In genomic region chr5:108028411-108028810, GRCh38 we compare ENCODE assay signal across 18 cellular contexts.
DNase-seq lines count a peak whose midpoint lies in the region; ATAC-seq and TF ChIP-seq lines count a peak whose summit lies in the region.
"Had no signal": no experiment of that assay in that cellular context is flagged by ENCODE, and none has a peak within 500 bp of the region (broad histone marks: within the 10 kb centered on the region; RNA-seq: fewer than 3 reads in every experiment).

No MANE protein-coding gene starts in this region.

- no peak overlapping the region for H3K4me3 Mint-ChIP-seq in nephron
- no peak overlapping the region for H3K4me3 Mint-ChIP-seq in stimulated activated effector memory CD8-positive, alpha-beta T cell treated with anti-CD3 and anti-CD28 coated beads, Interleukin-12 subunit alpha, Interleukin-12 subunit beta, amount 100 ng/mL, for 72 hours
- H3K4me3 Mint-ChIP-seq: activated T-cell treated with anti-CD3 and anti-CD28 coated beads, Interleukin-2, amount 50 U/mL, for 72 hours; naive thymus-derived CD8-positive, alpha-beta T cell had no signal

- no peak for TF ChIP-seq CTCF in epithelial cell of esophagus (IDR thresholded peaks at IDR 0.05; ENCODE audit: insufficient read depth, low read depth, low read length, missing control alignments)
- no peak for TF ChIP-seq CTCF in nephron (IDR thresholded peaks at IDR 0.05; ENCODE audit: unreplicated experiment in 3 of 3)
- TF ChIP-seq CTCF in suprapubic skin (IDR thresholded peaks at IDR 0.05), result no peak

- peak; percentile 8 for DNase-seq in RPMI7951 (ENCODE audit: low read depth)
- DNase-seq in epithelial cell of esophagus (ENCODE audit: low read depth), result peak; percentile 14
- no peak for DNase-seq in stimulated activated effector memory CD8-positive, alpha-beta T cell treated with anti-CD3 and anti-CD28 coated beads, Interleukin-12 subunit alpha, Interleukin-12 subunit beta, amount 100 ng/mL, for 72 hours (ENCODE audit: low spot score in 2 of 2)
- no peak for DNase-seq in stimulated activated CD4-positive, alpha-beta T cell treated with anti-CD3 and anti-CD28 coated beads, Interleukin-2, amount 100 ng/mL, for 24 hours
- DNase-seq in suprapubic skin (ENCODE audit: low spot score in 2 of 2), result no peak
- DNase-seq: activated CD4-positive, alpha-beta T cell treated with anti-CD3 and anti-CD28 coated beads for 48 hours; activated T-cell treated with anti-CD3 and anti-CD28 coated beads, Interleukin-2, amount 50 U/mL, for 72 hours; amygdala; effector CD8-positive, alpha-beta T cell; GDM1; left cardiac atrium; naive thymus-derived CD8-positive, alpha-beta T cell; sigmoid colon; stomach had no signal

- no peak for TF ChIP-seq POLR2A in suprapubic skin (IDR thresholded peaks at IDR 0.05)

- ATAC-seq in GM19463 (IDR thresholded peaks at IDR 0.05; ENCODE audit: unreplicated experiment), result peak; percentile 38
- ATAC-seq in stimulated activated effector memory CD8-positive, alpha-beta T cell treated with anti-CD3 and anti-CD28 coated beads, Interleukin-12 subunit alpha, Interleukin-12 subunit beta, amount 100 ng/mL, for 72 hours, result no peak
- ATAC-seq in HG03520 (IDR thresholded peaks at IDR 0.05; ENCODE audit: unreplicated experiment), result no peak
- ATAC-seq: activated T-cell treated with anti-CD3 and anti-CD28 coated beads, Interleukin-2, amount 50 U/mL, for 72 hours; naive thymus-derived CD8-positive, alpha-beta T cell had no signal

- no peaks in the 10 kb centered on the region for H3K36me3 Mint-ChIP-seq in nephron (ENCODE audit: low read depth)
- H3K36me3 Mint-ChIP-seq in stimulated activated effector memory CD8-positive, alpha-beta T cell treated with anti-CD3 and anti-CD28 coated beads, Interleukin-12 subunit alpha, Interleukin-12 subunit beta, amount 100 ng/mL, for 72 hours, result no peaks in the 10 kb centered on the region

- no peaks in the 10 kb centered on the region for H3K9me3 ChIP-seq in suprapubic skin
- H3K9me3 ChIP-seq: sigmoid colon, stomach had no signal

- H3K4me1 ChIP-seq in suprapubic skin, result no peaks in the 10 kb centered on the region
- H3K4me1 ChIP-seq: stomach had no signal

- no peak overlapping the region for H3K27ac ChIP-seq in suprapubic skin
- H3K27ac ChIP-seq: C4-2B, sigmoid colon, stomach had no signal

- peak overlapping the region; percentile 25 to 61 (median 27) for H3K27ac Mint-ChIP-seq in nephron
- no peak overlapping the region for H3K27ac Mint-ChIP-seq in stimulated activated effector memory CD8-positive, alpha-beta T cell treated with anti-CD3 and anti-CD28 coated beads, Interleukin-12 subunit alpha, Interleukin-12 subunit beta, amount 100 ng/mL, for 72 hours
- H3K27ac Mint-ChIP-seq: activated T-cell treated with anti-CD3 and anti-CD28 coated beads, Interleukin-2, amount 50 U/mL, for 72 hours had no signal

- H3K4me3 ChIP-seq in epithelial cell of esophagus (ENCODE audit: low read length) (no peak overlapping the region), suprapubic skin (no peak overlapping the region)
- H3K4me3 ChIP-seq: sigmoid colon, stomach had no signal

- H3K9me3 Mint-ChIP-seq in nephron, result peaks cover 3% of the 10 kb centered on the region
- no peaks in the 10 kb centered on the region for H3K9me3 Mint-ChIP-seq in stimulated activated effector memory CD8-positive, alpha-beta T cell treated with anti-CD3 and anti-CD28 coated beads, Interleukin-12 subunit alpha, Interleukin-12 subunit beta, amount 100 ng/mL, for 72 hours
- H3K9me3 Mint-ChIP-seq: activated T-cell treated with anti-CD3 and anti-CD28 coated beads, Interleukin-2, amount 50 U/mL, for 72 hours; naive thymus-derived CD8-positive, alpha-beta T cell had no signal

- H3K27me3 ChIP-seq in suprapubic skin, result no peaks in the 10 kb centered on the region
- H3K27me3 ChIP-seq: sigmoid colon, stomach had no signal

- H3K4me1 Mint-ChIP-seq in nephron, result peaks cover 28% of the 10 kb centered on the region
- no peaks in the 10 kb centered on the region for H3K4me1 Mint-ChIP-seq in stimulated activated effector memory CD8-positive, alpha-beta T cell treated with anti-CD3 and anti-CD28 coated beads, Interleukin-12 subunit alpha, Interleukin-12 subunit beta, amount 100 ng/mL, for 72 hours
- H3K4me1 Mint-ChIP-seq: naive thymus-derived CD8-positive, alpha-beta T cell had no signal

- H3K27me3 Mint-ChIP-seq in nephron (ENCODE audit: low read depth), result no peaks in the 10 kb centered on the region
- H3K27me3 Mint-ChIP-seq: naive thymus-derived CD8-positive, alpha-beta T cell had no signal

- no peak for TF ChIP-seq EP300 in suprapubic skin (IDR thresholded peaks at IDR 0.05)

- H3K36me3 ChIP-seq in suprapubic skin, result no peaks in the 10 kb centered on the region
- H3K36me3 ChIP-seq: sigmoid colon, stomach had no signal

Comparison
In these comparisons a context has a peak if more than half of its experiments do, and no peak if none do; other contexts are left out.
1. DNase-seq: peak in RPMI7951 (single experiment) and epithelial cell of esophagus (single experiment); none in stimulated activated effector memory CD8-positive, alpha-beta T cell treated with anti-CD3 and anti-CD28 coated beads, Interleukin-12 subunit alpha, Interleukin-12 subunit beta, amount 100 ng/mL, for 72 hours (0 of 2), stimulated activated CD4-positive, alpha-beta T cell treated with anti-CD3 and anti-CD28 coated beads, Interleukin-2, amount 100 ng/mL, for 24 hours (0 of 2) and suprapubic skin (0 of 2).